7 cellular contexts compared by ENCODE assay signal in the genomic region with DNA sequence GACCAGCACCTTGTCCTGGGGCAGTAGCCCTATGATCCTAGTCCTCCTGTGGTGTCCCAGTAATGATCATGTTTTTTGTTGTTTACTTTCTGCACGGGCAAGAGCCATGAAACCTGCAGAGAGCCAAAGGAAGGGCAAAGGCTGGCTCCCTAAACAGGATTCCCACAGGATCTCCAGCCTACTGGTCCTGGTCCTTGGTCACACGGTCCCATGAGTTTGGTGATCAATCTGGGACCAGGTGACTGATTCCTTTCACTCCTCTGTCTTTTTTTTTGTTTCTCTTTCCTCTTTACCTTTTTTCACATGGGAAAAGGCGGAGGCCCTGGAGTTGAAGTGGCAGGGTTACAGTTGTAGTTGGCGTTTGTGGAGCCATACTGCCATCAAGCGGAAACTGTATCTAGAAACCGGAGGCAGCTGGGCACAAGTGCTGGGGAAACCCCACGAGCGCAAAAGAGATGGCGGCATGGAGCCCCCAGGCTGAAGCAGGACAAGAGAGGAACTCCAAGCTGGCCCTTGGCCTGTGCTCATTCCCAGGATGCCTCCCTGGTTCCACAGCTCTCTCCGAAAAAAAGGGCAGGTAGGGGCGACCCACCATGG. TPM values are rescaled to one million over a fixed set of nuclear protein-coding genes. Genes with fewer than 3 reads are reported as not detected.
DNase-seq lines count a peak whose midpoint lies in the region; ATAC-seq, FAIRE-seq and TF ChIP-seq lines count a peak whose summit lies in the region.

No MANE protein-coding gene starts in this region.

- no peaks in the 10 kb centered on the region for H3K27me3 Mint-ChIP-seq in T-helper 2 cell treated with Interferon-gamma antibody and Interleukin-4, amounts not matched to agents 5 μg/mL and 100 μg/mL, for 36 hours (ENCODE audit: low read depth)

- DNase-seq in T-helper 2 cell treated with Interferon-gamma antibody and Interleukin-4, amounts not matched to agents 5 μg/mL and 100 μg/mL, for 36 hours (ENCODE audit: low spot score) = no peak
- DNase-seq in esophagus muscularis mucosa (ENCODE audit: extremely low spot score) (no peak), sigmoid colon (peak; percentile 92), GM12891 (ENCODE audit: insufficient read length, low spot score) (no peak), OCI-M2 (lab: John Stamatoyannopoulos, UW; ENCODE audit: unreplicated experiment) (no peak)

- peaks cover 7% of the 10 kb centered on the region for H3K36me3 Mint-ChIP-seq in T-helper 2 cell treated with Interferon-gamma antibody and Interleukin-4, amounts not matched to agents 5 μg/mL and 100 μg/mL, for 36 hours (ENCODE audit: low read depth)

- H3K27ac ChIP-seq in esophagus muscularis mucosa (replicated peaks in 1 of 4) (peak overlapping the region in 2 of 4 donors; percentile 83 to 86), sigmoid colon (peak overlapping the region in 2 of 4 donors; percentile 86)

- H3K4me3 ChIP-seq in esophagus muscularis mucosa = peak overlapping the region in 2 of 4 donors; percentile 63 to 72
- H3K4me3 ChIP-seq in sigmoid colon = peak overlapping the region in 2 of 4 donors; percentile 40 to 56

- intact Hi-C loops in esophagus muscularis mucosa (cut with DNase I) = no loop called here
- intact Hi-C loops in sigmoid colon (cut with DNase I) = no loop called here

- FAIRE-seq in GM12891 (lab: Jason Lieb, UNC) = no peak

- no peak for TF ChIP-seq POLR2A in esophagus muscularis mucosa (IDR thresholded peaks at IDR 0.05; ENCODE audit: low read depth)
- TF ChIP-seq POLR2A in sigmoid colon (IDR thresholded peaks at IDR 0.05) = no peak
- TF ChIP-seq POLR2A in GM12891 (IDR thresholded peaks at IDR 0.05; ENCODE audit: low read depth, low read length) = no peak

- peak overlapping the region; percentile 26 for H3K4me3 Mint-ChIP-seq in T-helper 2 cell treated with Interferon-gamma antibody and Interleukin-4, amounts not matched to agents 5 μg/mL and 100 μg/mL, for 36 hours

- no peaks in the 10 kb centered on the region for H3K9me3 ChIP-seq in esophagus muscularis mucosa
- no peaks in the 10 kb centered on the region for H3K9me3 ChIP-seq in sigmoid colon

- H3K9me3 Mint-ChIP-seq in T-helper 2 cell treated with Interferon-gamma antibody and Interleukin-4, amounts not matched to agents 5 μg/mL and 100 μg/mL, for 36 hours = no peaks in the 10 kb centered on the region

- peaks cover 42% of the 10 kb centered on the region for H3K4me1 Mint-ChIP-seq in T-helper 2 cell treated with Interferon-gamma antibody and Interleukin-4, amounts not matched to agents 5 μg/mL and 100 μg/mL, for 36 hours (ENCODE audit: low read depth)

- H3K36me3 ChIP-seq in esophagus muscularis mucosa = no peaks in the 10 kb centered on the region
- H3K36me3 ChIP-seq in sigmoid colon = no peaks in the 10 kb centered on the region

- TF ChIP-seq CTCF in esophagus muscularis mucosa (IDR thresholded peaks at IDR 0.05) (peak in 2 of 3 experiments; percentile 36 to 38), sigmoid colon (IDR thresholded peaks at IDR 0.05) (peak in 1 of 4 experiments; percentile 45)

- H3K27ac Mint-ChIP-seq in T-helper 2 cell treated with Interferon-gamma antibody and Interleukin-4, amounts not matched to agents 5 μg/mL and 100 μg/mL, for 36 hours = peak overlapping the region; percentile 31

- peaks cover 11 to 43% (median 13%) of the 10 kb centered on the region in 4 donors for H3K4me1 ChIP-seq in esophagus muscularis mucosa
- H3K4me1 ChIP-seq in sigmoid colon = peaks cover 0 to 32% (median 5%) of the 10 kb centered on the region in 4 donors

- no peaks in the 10 kb centered on the region for H3K27me3 ChIP-seq in esophagus muscularis mucosa
- H3K27me3 ChIP-seq in sigmoid colon = no peaks in the 10 kb centered on the region

- ATAC-seq in GM21526 (IDR thresholded peaks at IDR 0.05; ENCODE audit: low FRiP score, unreplicated experiment) = peak; percentile 31
- ATAC-seq in HG03442 (IDR thresholded peaks at IDR 0.05; ENCODE audit: unreplicated experiment) = no peak

- 67% methylated on average over 11 of the region's 11 CpGs for WGBS in esophagus muscularis mucosa
- whole genome bisulfite sequencing in sigmoid colon, 2 donors = 78 to 81% methylated on average over 11 of the region's 11 CpGs

- TF ChIP-seq EP300 in esophagus muscularis mucosa (IDR thresholded peaks at IDR 0.05) (no peak), sigmoid colon (IDR thresholded peaks at IDR 0.05) (no peak)

TF ChIP-seq in GM12891, 5 proteins besides CTCF, POLR2A, EP300 and RAD21:
- TF ChIP-seq POLR2AphosphoS5 (IDR thresholded peaks at IDR 0.05; ENCODE audit: low read depth, low read length) (no peak), TAF1 (IDR thresholded peaks at IDR 0.05; ENCODE audit: low read depth, low read length) (no peak), POU2F2 (IDR thresholded peaks at IDR 0.05; ENCODE audit: low read depth, low read length) (no peak), PAX5 (IDR thresholded peaks at IDR 0.05; ENCODE audit: insufficient read depth, low read length, severe bottlenecking) (no peak), SPI1 (IDR thresholded peaks at IDR 0.05; ENCODE audit: low read depth, low read length) (no peak)

RNA-seq across cellular contexts. Expression of a gene that starts 34.6 kb away (rescaled TPM):
- total RNA-seq in esophagus muscularis mucosa (10 to 100 TPM; 11.8 to 19.4 (median 18.7) TPM), sigmoid colon (10 to 100 TPM in 2 of 4 donors, 1 to 10 TPM in 2; 7.2 to 16.5 (median 10.5) TPM)
- polyA plus RNA-seq in sigmoid colon = 10 to 100 TPM; 18.0 to 28.2 (median 23.6) TPM
- polyA plus RNA-seq in GM12891 (2012; ENCODE audit: low read depth, missing spikeins) = 37.7 TPM
